ENCODE assay signal across 8 cellular contexts in genomic region chr1:94924967-94925366, GRCh38. TPM values are rescaled to one million over a fixed set of nuclear protein-coding genes. Genes with fewer than 3 reads are reported as not detected.
DNase-seq lines count a peak whose midpoint lies in the region; ATAC-seq and TF ChIP-seq lines count a peak whose summit lies in the region.

No MANE protein-coding gene starts in this region.

- ATAC-seq in natural killer cell, result no peak
- no peak for ATAC-seq in natural killer cell treated with Interleukin-12 subunit alpha and Interleukin-12 subunit beta and Interleukin-15 and Interleukin-18, amount 100 ng/mL, for 72 hours
- ATAC-seq in HG02588 (IDR thresholded peaks at IDR 0.05; ENCODE audit: unreplicated experiment), result no peak

- H3K9me3 Mint-ChIP-seq in natural killer cell (no peaks in the 10 kb centered on the region), mesothelial cell of epicardium (no peaks in the 10 kb centered on the region)
- H3K9me3 Mint-ChIP-seq in natural killer cell treated with Interleukin-12 subunit alpha and Interleukin-12 subunit beta and Interleukin-15 and Interleukin-18, amount 100 ng/mL, for 72 hours, result no peaks in the 10 kb centered on the region

- H3K27ac Mint-ChIP-seq in natural killer cell, result no peak overlapping the region
- H3K27ac Mint-ChIP-seq in natural killer cell treated with Interleukin-12 subunit alpha and Interleukin-12 subunit beta and Interleukin-15 and Interleukin-18, amount 100 ng/mL, for 72 hours, result no peak overlapping the region
- peak overlapping the region; percentile 100 for H3K27ac Mint-ChIP-seq in mesothelial cell of epicardium

- H3K4me1 Mint-ChIP-seq in natural killer cell (peaks cover 21 to 23% of the 10 kb centered on the region in 2 donors), mesothelial cell of epicardium (peaks cover 67% of the 10 kb centered on the region)
- H3K4me1 Mint-ChIP-seq in natural killer cell treated with Interleukin-12 subunit alpha and Interleukin-12 subunit beta and Interleukin-15 and Interleukin-18, amount 100 ng/mL, for 72 hours (ENCODE audit: low read depth in 2 of 2), result peaks cover 11 to 15% of the 10 kb centered on the region in 2 donors

- H3K4me3 Mint-ChIP-seq in natural killer cell (peak overlapping the region; percentile 79), mesothelial cell of epicardium (peak overlapping the region; percentile 96)
- no peak overlapping the region for H3K4me3 Mint-ChIP-seq in natural killer cell treated with Interleukin-12 subunit alpha and Interleukin-12 subunit beta and Interleukin-15 and Interleukin-18, amount 100 ng/mL, for 72 hours

- H3K36me3 Mint-ChIP-seq in natural killer cell (no peaks in the 10 kb centered on the region), mesothelial cell of epicardium (no peaks in the 10 kb centered on the region)
- H3K36me3 Mint-ChIP-seq in natural killer cell treated with Interleukin-12 subunit alpha and Interleukin-12 subunit beta and Interleukin-15 and Interleukin-18, amount 100 ng/mL, for 72 hours, result no peaks in the 10 kb centered on the region

- TF ChIP-seq CTCF in natural killer cell (IDR thresholded peaks at IDR 0.05), result no peak
- no peak for TF ChIP-seq CTCF in mesothelial cell of epicardium (IDR thresholded peaks at IDR 0.05; ENCODE audit: unreplicated experiment)

- intact Hi-C loops in natural killer cell (cut with micrococcal nuclease), result no loop called here

- DNase-seq in natural killer cell, result no peak
- no peak for DNase-seq in natural killer cell treated with Interleukin-12 subunit alpha and Interleukin-12 subunit beta and Interleukin-15 and Interleukin-18, amount 100 ng/mL, for 72 hours (ENCODE audit: low spot score)
- peak; percentile 58 for DNase-seq in dermis blood vessel endothelial cell
- no peak for DNase-seq in mesothelial cell of epicardium (ENCODE audit: low spot score in 2 of 2, unreplicated experiment in 2 of 2)
- no peak for DNase-seq in HT-29 (ENCODE audit: low spot score)
- no peak for DNase-seq in NCI-H2029 (lab: John Stamatoyannopoulos, UW)
- no peak for DNase-seq in COLO668 (lab: John Stamatoyannopoulos, UW; ENCODE audit: unreplicated experiment)

- H3K27me3 Mint-ChIP-seq in natural killer cell (ENCODE audit: low read depth in 2 of 2) (peaks cover 55 to 60% of the 10 kb centered on the region in 2 donors), mesothelial cell of epicardium (ENCODE audit: low read depth) (no peaks in the 10 kb centered on the region)
- peaks cover 35 to 69% of the 10 kb centered on the region in 2 donors for H3K27me3 Mint-ChIP-seq in natural killer cell treated with Interleukin-12 subunit alpha and Interleukin-12 subunit beta and Interleukin-15 and Interleukin-18, amount 100 ng/mL, for 72 hours

RNA-seq across cellular contexts. Expression of gene CNN3, which starts 1.9 kb away (rescaled TPM):
- total RNA-seq in natural killer cell, result 1 to 10 TPM in 1 of 3 donors, under 1 TPM in 2; 0.55 to 1.7 (median 0.96) TPM
- total RNA-seq in natural killer cell treated with Interleukin-12 subunit alpha and Interleukin-12 subunit beta and Interleukin-15 and Interleukin-18, amount 100 ng/mL, for 72 hours, result under 1 TPM in 1 of 2 donors, not detected in 1; 0.50 TPM
- 578 and 589 TPM in 2 replicates for total RNA-seq in dermis blood vessel endothelial cell
- total RNA-seq in mesothelial cell of epicardium, result 241 to 260 TPM (median 247 TPM) in 3 replicates
- total RNA-seq in HT-29 (2014; rRNA removed; shearing (Covaris generic)), result 3.2 and 6.3 TPM in 2 replicates

Comparison
In these comparisons a context has a peak if more than half of its experiments do, and no peak if none do; other contexts are left out.
1. RNA of gene CNN3, which starts 1.9 kb away (total RNA-seq): 578 to 589 TPM in dermis blood vessel endothelial cell and 241 to 260 TPM in mesothelial cell of epicardium; 3.2 to 6.3 TPM in HT-29, 0.55 to 1.7 TPM in natural killer cell and 0.50 TPM in natural killer cell treated with Interleukin-12 subunit alpha and Interleukin-12 subunit beta and Interleukin-15 and Interleukin-18, amount 100 ng/mL, for 72 hours; every median in the first group is over 10 times any median in the second.